In the genomic region with DNA sequence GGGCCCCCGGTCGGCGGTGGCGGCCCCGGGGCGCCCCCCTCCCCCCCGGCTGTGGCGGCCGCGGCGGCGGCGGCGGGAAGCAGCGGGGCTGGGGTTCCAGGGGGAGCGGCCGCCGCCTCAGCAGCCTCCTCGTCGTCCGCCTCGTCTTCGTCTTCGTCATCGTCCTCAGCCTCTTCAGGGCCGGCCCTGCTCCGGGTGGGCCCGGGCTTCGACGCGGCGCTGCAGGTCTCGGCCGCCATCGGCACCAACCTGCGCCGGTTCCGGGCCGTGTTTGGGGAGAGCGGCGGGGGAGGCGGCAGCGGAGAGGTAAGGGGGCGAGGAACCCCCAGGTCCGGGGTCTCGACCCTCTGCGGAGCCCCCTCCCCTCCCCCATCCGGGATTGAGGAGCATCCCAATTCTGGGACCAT, we compare ENCODE assay signal across 8 cellular contexts. TPM values are rescaled to one million over a fixed set of nuclear protein-coding genes. Genes with fewer than 3 reads are reported as not detected.
DNase-seq lines count a peak whose midpoint lies in the region; ATAC-seq and TF ChIP-seq lines count a peak whose summit lies in the region.

No MANE protein-coding gene starts in this region.

- H3K27ac ChIP-seq in SJSA1 = peak overlapping the region; percentile 57
- peak overlapping the region; percentile 80 for H3K27ac ChIP-seq in caudate nucleus (ENCODE audit: low read depth, low read length)

- TF ChIP-seq POLR2A in lower leg skin (IDR thresholded peaks at IDR 0.05) = no peak

- H3K4me3 ChIP-seq in SJSA1 = peak overlapping the region; percentile 72
- H3K4me3 ChIP-seq in lower leg skin (ENCODE audit: low read depth, poor library complexity, severe bottlenecking) = peak overlapping the region; percentile 93

- no peaks in the 10 kb centered on the region for H3K27me3 ChIP-seq in SJSA1 (replicated peaks)

- peak in 1 of 2 experiments; percentile 36 for DNase-seq in SJSA1 (ENCODE audit: low read depth in 1 of 2, low spot score in 2 of 2)
- DNase-seq in caudate nucleus (lab: John Stamatoyannopoulos, UW) = peak in 8 of 61 donors; percentile 6 to 63 (median 44)
- DNase-seq in lower leg skin (ENCODE audit: low spot score in 2 of 2) = peak in 1 of 2 donors; percentile 85
- no peak for DNase-seq in stimulated activated naive CD8-positive, alpha-beta T cell treated with anti-CD3 and anti-CD28 coated beads, Interleukin-15, Interleukin-2, amounts not matched to agents 100 U/mL and 50 U/mL, for 24 hours
- no peak for DNase-seq in AG20443 (ENCODE audit: low spot score)
- DNase-seq in MV-4-11 (lab: John Stamatoyannopoulos, UW) = no peak

- 0 out of 2 replicates have a peak, but pooled peaks cover 9% of the 10 kb centered on the region for H3K36me3 ChIP-seq in SJSA1

- intact Hi-C loops in lower leg skin (cut with DNase I; ENCODE audit: low total_unique reads) = no loop called here

- H3K9me3 ChIP-seq in SJSA1 (replicated peaks) = no peaks in the 10 kb centered on the region

- WGBS in lower leg skin, 2 donors = 0% methylated on average over 34 of the region's 48 CpGs; no CpG with 5 or more reads in 1 of the 2 donors

- peaks cover 8% of the 10 kb centered on the region for H3K4me1 ChIP-seq in SJSA1 (replicated peaks)

- TF ChIP-seq CTCF in lower leg skin (IDR thresholded peaks at IDR 0.05) = no peak

- ATAC-seq in GM18517 (IDR thresholded peaks at IDR 0.05; ENCODE audit: unreplicated experiment) (peak; percentile 15), HG02759 (IDR thresholded peaks at IDR 0.05; ENCODE audit: unreplicated experiment) (peak; percentile 14)
- peak; percentile 17 for ATAC-seq in stimulated activated naive CD8-positive, alpha-beta T cell treated with anti-CD3 and anti-CD28 coated beads, Interleukin-15, Interleukin-2, amounts not matched to agents 100 U/mL and 50 U/mL, for 24 hours

RNA-seq across cellular contexts. Expression of a gene that starts 0.3 kb away (rescaled TPM):
- 12.8 and 13.4 TPM in 2 replicates for total RNA-seq in SJSA1 (2014; rRNA removed; shearing (Covaris generic))
- 10 to 100 TPM; 57.8 to 94.6 (median 63.6) TPM for total RNA-seq in lower leg skin

RNA-seq across cellular contexts. Expression of a gene that starts 35.2 kb away (rescaled TPM):
- 51.1 and 55.4 TPM in 2 replicates for total RNA-seq in SJSA1 (2014; rRNA removed; shearing (Covaris generic))
- 10 to 100 TPM; 26.7 to 83.6 (median 44.8) TPM for total RNA-seq in lower leg skin
